15 cellular contexts compared by ENCODE assay signal in the genomic region with DNA sequence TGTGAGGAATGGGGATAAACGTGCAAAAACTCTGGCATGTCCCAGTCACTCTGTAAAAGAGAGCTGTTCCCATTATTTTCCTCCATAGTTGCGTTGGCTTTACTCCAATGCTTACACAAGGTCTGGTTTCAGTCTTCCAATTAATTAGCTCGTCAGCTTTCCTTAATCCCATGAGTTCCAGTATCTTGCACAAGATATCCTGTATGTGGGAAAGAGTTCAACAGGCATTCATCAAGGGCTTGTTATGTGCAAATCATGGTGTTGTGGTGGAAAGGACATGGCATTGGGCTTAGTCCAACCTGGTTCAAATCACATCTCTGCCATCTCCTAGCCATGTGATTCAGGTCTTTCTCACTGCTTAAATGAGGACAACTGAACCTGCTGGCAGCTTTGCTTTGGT.
DNase-seq lines count a peak whose midpoint lies in the region; ATAC-seq, FAIRE-seq and TF ChIP-seq lines count a peak whose summit lies in the region.
"Had no signal": no experiment of that assay in that cellular context is flagged by ENCODE, and none has a peak within 500 bp of the region (broad histone marks: within the 10 kb centered on the region; RNA-seq: fewer than 3 reads in every experiment).

No MANE protein-coding gene starts in this region.

- no peak overlapping the region for H4K5ac ChIP-seq in H1 (ENCODE audit: insufficient read length, low read depth, low read length)

- POLR2A ChIA-PET in H1 (lab: Charles Lee; ENCODE audit: partially characterized antibody) = no interaction called here

- H3K4me1 Mint-ChIP-seq in neural progenitor cell = peaks cover 18% of the 10 kb centered on the region
- H3K4me1 Mint-ChIP-seq: activated CD4-positive, alpha-beta memory T cell treated with anti-CD3 and anti-CD28 coated beads, Interleukin-2, amount 10 ng/mL, durations not matched to agents 7 days and 5 days; activated naive CD4-positive, alpha-beta T cell treated with anti-CD3 and anti-CD28 coated beads, Interleukin-2, amount 10 ng/mL, durations not matched to agents 7 days and 5 days; CD4-positive, CD25-positive, alpha-beta regulatory T cell had no signal

- H2BK12ac ChIP-seq in H1 (ENCODE audit: low read depth, low read length) = no peak overlapping the region
- H2BK12ac ChIP-seq in mesenchymal stem cell (ENCODE audit: low read length in 2 of 2) = no peak overlapping the region

- H3K9me3 Mint-ChIP-seq in neural progenitor cell = no peaks in the 10 kb centered on the region
- H3K9me3 Mint-ChIP-seq: activated CD4-positive, alpha-beta memory T cell treated with anti-CD3 and anti-CD28 coated beads, Interleukin-2, amount 10 ng/mL, durations not matched to agents 7 days and 5 days; activated naive CD4-positive, alpha-beta T cell treated with anti-CD3 and anti-CD28 coated beads, Interleukin-2, amount 10 ng/mL, durations not matched to agents 7 days and 5 days; CD4-positive, CD25-positive, alpha-beta regulatory T cell had no signal

- H3K79me1 ChIP-seq in H1 (ENCODE audit: low read depth, low read length) (no peaks in the 10 kb centered on the region), mesenchymal stem cell (replicated peaks; ENCODE audit: low read length, poor library complexity, severe bottlenecking) (no peaks in the 10 kb centered on the region)

- H2BK120ac ChIP-seq in H1 (replicated peaks; ENCODE audit: low read depth, low read length) (no peak overlapping the region), mesenchymal stem cell (ENCODE audit: low read depth, low read length) (no peak overlapping the region)

- H3K4me3 Mint-ChIP-seq in neural progenitor cell = no peak overlapping the region
- H3K4me3 Mint-ChIP-seq: activated CD4-positive, alpha-beta memory T cell treated with anti-CD3 and anti-CD28 coated beads, Interleukin-2, amount 10 ng/mL, durations not matched to agents 7 days and 5 days; activated naive CD4-positive, alpha-beta T cell treated with anti-CD3 and anti-CD28 coated beads, Interleukin-2, amount 10 ng/mL, durations not matched to agents 7 days and 5 days; CD4-positive, CD25-positive, alpha-beta regulatory T cell; T-helper 17 cell had no signal

- no peaks in the 10 kb centered on the region for H3K27me3 ChIP-seq in H1 (replicated peaks in 1 of 4; ENCODE audit: control insufficient read depth in 3 of 4, extremely low read depth in 1 of 4, insufficient read depth in 3 of 4, low read length in 3 of 4)
- H3K27me3 ChIP-seq in mesenchymal stem cell (ENCODE audit: control insufficient read depth in 1 of 2, insufficient read depth in 1 of 2, low read length in 2 of 2) = no peaks in the 10 kb centered on the region
- peaks cover 11% of the 10 kb centered on the region for H3K27me3 ChIP-seq in neural progenitor cell
- H3K27me3 ChIP-seq: upper lobe of right lung had no signal

- no peak overlapping the region for H3K4me3 ChIP-seq in H1 (ENCODE audit: extremely low read depth in 1 of 4, insufficient read depth in 2 of 4, low read depth in 3 of 4, low read length in 4 of 4)
- H3K4me3 ChIP-seq in mesenchymal stem cell (ENCODE audit: insufficient read depth in 1 of 2, low read depth in 1 of 2, low read length in 2 of 2) = no peak overlapping the region
- no peak overlapping the region for H3K4me3 ChIP-seq in neural progenitor cell
- H3K4me3 ChIP-seq: upper lobe of right lung had no signal

- H3K36me3 ChIP-seq in H1 (ENCODE audit: control insufficient read depth in 2 of 4, insufficient read depth in 4 of 4, low read length in 3 of 4) = no peaks in the 10 kb centered on the region
- peaks cover 0 to 13% of the 10 kb centered on the region in 2 experiments for H3K36me3 ChIP-seq in mesenchymal stem cell (ENCODE audit: control insufficient read depth in 1 of 2, insufficient read depth in 2 of 2, low read depth in 1 of 2, low read length in 2 of 2)
- no peaks in the 10 kb centered on the region for H3K36me3 ChIP-seq in neural progenitor cell
- H3K36me3 ChIP-seq: upper lobe of right lung had no signal

- no peak overlapping the region for H2BK20ac ChIP-seq in H1 (ENCODE audit: low read length)

- H2AK5ac ChIP-seq in H1 (ENCODE audit: low read depth, low read length) (no peak overlapping the region), mesenchymal stem cell (ENCODE audit: low read length, severe bottlenecking) (no peak overlapping the region)

- H4K91ac ChIP-seq in H1 (replicated peaks; ENCODE audit: insufficient read length, low read length) (no peak overlapping the region), mesenchymal stem cell (ENCODE audit: low read length) (no peak overlapping the region)

- no peak overlapping the region for H3K14ac ChIP-seq in H1 (ENCODE audit: insufficient read length)
- no peak overlapping the region for H3K14ac ChIP-seq in mesenchymal stem cell (ENCODE audit: low read length in 2 of 2)

- H3K4me1 ChIP-seq in H1 (replicated peaks in 1 of 4; ENCODE audit: control insufficient read depth in 3 of 4, insufficient read depth in 4 of 4, low read length in 3 of 4) = 0 out of 7 replicates have a peak, but pooled peaks cover 0 to 3% (median 0%) of the 10 kb centered on the region in 4 experiments
- H3K4me1 ChIP-seq in mesenchymal stem cell (ENCODE audit: control insufficient read depth, insufficient read depth, low read depth, low read length) = no peaks in the 10 kb centered on the region
- peaks cover 10% of the 10 kb centered on the region for H3K4me1 ChIP-seq in neural progenitor cell

- no peaks in the 10 kb centered on the region for H3K79me2 ChIP-seq in H1 (ENCODE audit: control insufficient read depth in 1 of 2, insufficient read depth in 2 of 2, low read length in 2 of 2)
- no peaks in the 10 kb centered on the region for H3K79me2 ChIP-seq in neural progenitor cell (ENCODE audit: low read depth)

- peaks cover 29% of the 10 kb centered on the region for H3K27me3 Mint-ChIP-seq in neural progenitor cell (ENCODE audit: insufficient read depth, low read depth)

- H4K8ac ChIP-seq in H1 (ENCODE audit: extremely low read depth, insufficient read depth, low read length) (no peak overlapping the region), mesenchymal stem cell (ENCODE audit: low read length) (no peak overlapping the region)

- no peak for TF ChIP-seq EP300 in H1 (IDR thresholded peaks at IDR 0.05; ENCODE audit: borderline replicate concordance in 1 of 2, low read depth in 2 of 2, low read length in 2 of 2)

- no peak overlapping the region for H2AFZ ChIP-seq in H1 (ENCODE audit: low read length)
- no peak overlapping the region for H2AFZ ChIP-seq in mesenchymal stem cell (ENCODE audit: low read depth, low read length)
- H2AFZ ChIP-seq in neural progenitor cell (replicated peaks) = no peak overlapping the region

- ATAC-seq in GM19324 (IDR thresholded peaks at IDR 0.05; ENCODE audit: low FRiP score, unreplicated experiment) = no peak
- ATAC-seq: T-helper 17 cell, upper lobe of right lung had no signal

- H3K23ac ChIP-seq in H1 (ENCODE audit: insufficient read length) (no peak overlapping the region), mesenchymal stem cell (ENCODE audit: low read length in 2 of 2) (no peak overlapping the region)

- H3K4ac ChIP-seq in H1 (replicated peaks; ENCODE audit: insufficient read length, low read depth, low read length) (no peak overlapping the region), mesenchymal stem cell (ENCODE audit: low read depth in 1 of 2, low read length in 2 of 2) (no peak overlapping the region)

- no peak overlapping the region for H3K56ac ChIP-seq in H1 (replicated peaks; ENCODE audit: insufficient read length, low read depth, low read length)

- TF ChIP-seq RAD21 in H1 (IDR thresholded peaks at IDR 0.05 in 1 of 2, conservative IDR thresholded peaks at IDR 0.05 in 1 of 2; ENCODE audit: low read depth in 2 of 2, low read length in 2 of 2) = no peak

- TF ChIP-seq POLR2A in H1 (IDR thresholded peaks at IDR 0.05; ENCODE audit: control extremely low read depth in 1 of 2, low read depth in 2 of 2, low read length in 2 of 2) = no peak

- H3K4me2 ChIP-seq in H1 (ENCODE audit: insufficient read depth in 1 of 2, low read depth in 2 of 2, low read length in 2 of 2) (no peak overlapping the region), mesenchymal stem cell (ENCODE audit: low read length, poor library complexity, severe bottlenecking) (no peak overlapping the region), neural progenitor cell (no peak overlapping the region)

- in situ Hi-C loops in ACHN (cut with HindIII; ENCODE audit: low pct_ligation_motif_present, low pct_unique_long_range_greater_than_20kb, low sequenced_read_pairs) = no loop called here

- no peaks in the 10 kb centered on the region for H3K23me2 ChIP-seq in H1 (ENCODE audit: low read depth, low read length)

- H2BK15ac ChIP-seq in H1 (ENCODE audit: low read length) (no peak overlapping the region), mesenchymal stem cell (ENCODE audit: low read depth, poor library complexity, severe bottlenecking) (no peak overlapping the region)

- H4K20me1 ChIP-seq in H1 (replicated peaks in 1 of 2; ENCODE audit: control insufficient read depth in 1 of 2, insufficient read depth in 2 of 2, low read length in 2 of 2) (no peaks in the 10 kb centered on the region), neural progenitor cell (ENCODE audit: low read depth) (peaks cover 14% of the 10 kb centered on the region)

- peaks cover 15% of the 10 kb centered on the region for H3F3A ChIP-seq in neural progenitor cell (ENCODE audit: low read depth)

- H3K9ac ChIP-seq in H1 (replicated peaks in 1 of 4; ENCODE audit: extremely low read depth in 1 of 4, low read depth in 3 of 4, low read length in 3 of 4) (no peak overlapping the region), mesenchymal stem cell (ENCODE audit: low read length) (peak overlapping the region; percentile 8), neural progenitor cell (no peak overlapping the region)

- DNase-seq in AG20443 (ENCODE audit: low spot score) (peak; percentile 62), NCI-H2171 treated with DMSO at 0.1 percent for 48 hours (lab: John Stamatoyannopoulos, UW) (peak; percentile 63), H1 (ENCODE audit: low read depth in 1 of 2, low spot score in 2 of 2) (peak in 1 of 2 experiments; percentile 3), mesenchymal stem cell (peak; percentile 45), neural progenitor cell (ENCODE audit: low spot score) (no peak), ACHN (no peak)
- DNase-seq in activated CD4-positive, alpha-beta T cell treated with anti-CD3 and anti-CD28 coated beads, Interleukin-2, amount 50 U/mL, for 4 hours = no peak
- DNase-seq: activated CD4-positive, alpha-beta memory T cell treated with anti-CD3 and anti-CD28 coated beads, Interleukin-2, amount 10 ng/mL, durations not matched to agents 7 days and 5 days; activated naive CD4-positive, alpha-beta T cell treated with anti-CD3 and anti-CD28 coated beads, Interleukin-2, amount 10 ng/mL, durations not matched to agents 7 days and 5 days; CD4-positive, CD25-positive, alpha-beta regulatory T cell; cortex of kidney; NCI-H774; T-helper 17 cell; upper lobe of right lung had no signal

- H3K27ac ChIP-seq in H1 (ENCODE audit: low read depth, low read length) (no peak overlapping the region), mesenchymal stem cell (ENCODE audit: low read length, poor library complexity, severe bottlenecking) (no peak overlapping the region), neural progenitor cell (no peak overlapping the region)
- H3K27ac ChIP-seq: upper lobe of right lung had no signal

- WGBS in H1 (ENCODE audit: extremely low coverage in 1 of 2, insufficient coverage in 1 of 2, insufficient read length in 1 of 2, insufficient replicate concordance in 2 of 2, low coverage in 1 of 2, low lambda C conversion rate in 2 of 2, missing lambda C conversion rate in 1 of 2), 2 experiments = 81% methylated on average over 3 of the region's 3 CpGs; no CpG with 5 or more reads in 1 of the 2 experiments
- 67% methylated on average over 3 of the region's 3 CpGs for WGBS in mesenchymal stem cell

- H3K9me3 ChIP-seq in H1 (ENCODE audit: insufficient read depth in 2 of 2, low read depth in 1 of 2, low read length in 1 of 2) = no peaks in the 10 kb centered on the region
- no peaks in the 10 kb centered on the region for H3K9me3 ChIP-seq in mesenchymal stem cell (ENCODE audit: control insufficient read depth, low read length)
- H3K9me3 ChIP-seq in neural progenitor cell (ENCODE audit: low read depth) = no peaks in the 10 kb centered on the region
- H3K9me3 ChIP-seq: upper lobe of right lung had no signal

- no peak overlapping the region for H3K27ac Mint-ChIP-seq in neural progenitor cell
- H3K27ac Mint-ChIP-seq: activated CD4-positive, alpha-beta memory T cell treated with anti-CD3 and anti-CD28 coated beads, Interleukin-2, amount 10 ng/mL, durations not matched to agents 7 days and 5 days; activated naive CD4-positive, alpha-beta T cell treated with anti-CD3 and anti-CD28 coated beads, Interleukin-2, amount 10 ng/mL, durations not matched to agents 7 days and 5 days; CD4-positive, CD25-positive, alpha-beta regulatory T cell; T-helper 17 cell had no signal

- H2BK5ac ChIP-seq in H1 (ENCODE audit: low read depth, low read length) = no peak overlapping the region
- H2BK5ac ChIP-seq in mesenchymal stem cell (ENCODE audit: low read depth, low read length, poor library complexity, severe bottlenecking) = no peak overlapping the region

- no peaks in the 10 kb centered on the region for H3K36me3 Mint-ChIP-seq in neural progenitor cell
- H3K36me3 Mint-ChIP-seq: activated naive CD4-positive, alpha-beta T cell treated with anti-CD3 and anti-CD28 coated beads, Interleukin-2, amount 10 ng/mL, durations not matched to agents 7 days and 5 days; CD4-positive, CD25-positive, alpha-beta regulatory T cell had no signal

- CTCF ChIA-PET in H1 (lab: Charles Lee; ENCODE audit: partially characterized antibody) = interaction anchor here (0.7 to 1.3 kb wide), 4 partner anchors 14 to 25 kb away, joined by 3 to 5 read pairs (median 4); no protein-coding TSS in a partner anchor

- TF ChIP-seq CTCF in H1 (IDR thresholded peaks at IDR 0.05; ENCODE audit: control extremely low read depth in 1 of 3, insufficient read depth in 1 of 3, low read depth in 1 of 3, low read length in 3 of 3) (no peak), neural progenitor cell (IDR thresholded peaks at IDR 0.05) (no peak)

- H3K18ac ChIP-seq in H1 (ENCODE audit: extremely low read depth, low read length) = no peak overlapping the region
- no peak overlapping the region for H3K18ac ChIP-seq in mesenchymal stem cell (ENCODE audit: low read depth in 1 of 2, low read length in 2 of 2)

- FAIRE-seq in H1 (lab: Jason Lieb, UNC) = peak; percentile 24

Comparison
In these comparisons a context has a peak if more than half of its experiments do, and no peak if none do; other contexts are left out.
1. DNase-seq: peak in AG20443 (single experiment), NCI-H2171 treated with DMSO at 0.1 percent for 48 hours (single experiment) and mesenchymal stem cell (single experiment); none in activated CD4-positive, alpha-beta T cell treated with anti-CD3 and anti-CD28 coated beads, Interleukin-2, amount 50 U/mL, for 4 hours (0 of 2), neural progenitor cell (single experiment) and ACHN (single experiment).